15 cellular contexts compared by ENCODE assay signal in the genomic region with DNA sequence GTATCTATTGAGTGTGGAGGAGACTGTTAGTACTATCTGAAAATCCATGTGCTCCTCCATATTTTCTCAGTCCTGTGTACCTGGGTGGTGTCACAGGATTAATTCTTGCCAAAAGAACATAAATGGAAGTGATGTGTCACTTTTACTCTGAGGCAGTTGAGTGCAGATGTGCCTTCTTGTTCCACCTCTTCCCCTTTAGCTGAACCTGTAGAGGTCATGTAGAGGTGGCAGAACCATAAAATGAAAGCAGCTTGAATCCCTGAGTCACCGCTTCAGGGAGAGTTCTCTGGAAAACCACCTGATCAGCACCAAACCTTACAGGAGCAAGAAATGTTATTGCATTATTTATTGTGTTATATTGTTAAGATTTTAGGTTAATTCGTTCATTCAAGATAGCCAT. TPM values are rescaled to one million over a fixed set of nuclear protein-coding genes. Genes with fewer than 3 reads are reported as not detected.
DNase-seq lines count a peak whose midpoint lies in the region; ATAC-seq and TF ChIP-seq lines count a peak whose summit lies in the region.
"Had no signal": no experiment of that assay in that cellular context is flagged by ENCODE, and none has a peak within 500 bp of the region (broad histone marks: within the 10 kb centered on the region; RNA-seq: fewer than 3 reads in every experiment).

No MANE protein-coding gene starts in this region.

- no peak for TF ChIP-seq CTCF in activated CD8-positive, alpha-beta T cell treated with anti-CD3 and anti-CD28 coated beads for 36 hours (IDR thresholded peaks at IDR 0.05)
- TF ChIP-seq CTCF in RWPE2 (IDR thresholded peaks at IDR 0.05; ENCODE audit: poor library complexity, severe bottlenecking) (no peak), foreskin keratinocyte (conservative IDR thresholded peaks at IDR 0.05) (no peak)

- no peaks in the 10 kb centered on the region for H3K27me3 ChIP-seq in RWPE2 (ENCODE audit: insufficient read depth, poor library complexity, severe bottlenecking)
- H3K27me3 ChIP-seq in foreskin keratinocyte: no peaks in the 10 kb centered on the region
- H3K27me3 ChIP-seq: gastrocnemius medialis, sigmoid colon had no signal

- H3K4me1 Mint-ChIP-seq in activated CD8-positive, alpha-beta T cell treated with anti-CD3 and anti-CD28 coated beads for 36 hours (ENCODE audit: low read depth): no peaks in the 10 kb centered on the region
- H3K4me1 Mint-ChIP-seq in activated CD8-positive, alpha-beta T cell treated with anti-CD3 and anti-CD28 coated beads, Interleukin-2, amount 10 ng/mL, durations not matched to agents 7 days and 5 days (ENCODE audit: low read depth): no peaks in the 10 kb centered on the region

- H3K9me3 Mint-ChIP-seq in activated CD8-positive, alpha-beta T cell treated with anti-CD3 and anti-CD28 coated beads for 36 hours: no peaks in the 10 kb centered on the region
- H3K9me3 Mint-ChIP-seq in activated CD8-positive, alpha-beta T cell treated with anti-CD3 and anti-CD28 coated beads, Interleukin-2, amount 10 ng/mL, durations not matched to agents 7 days and 5 days (ENCODE audit: insufficient read depth): no peaks in the 10 kb centered on the region

- H3K4me1 ChIP-seq in RWPE2 (ENCODE audit: insufficient read depth, poor library complexity, severe bottlenecking) (no peaks in the 10 kb centered on the region), foreskin keratinocyte (no peaks in the 10 kb centered on the region)
- H3K4me1 ChIP-seq: sigmoid colon had no signal

- CTCF ChIA-PET in activated CD8-positive, alpha-beta T cell treated with anti-CD3 and anti-CD28 coated beads for 36 hours (lab: Charles Lee): interaction anchor here (5.2 kb wide), 1 partner anchor 12 kb away, joined by 34 read pairs; no protein-coding TSS in a partner anchor
- CTCF ChIA-PET in activated CD8-positive, alpha-beta T cell treated with anti-CD3 and anti-CD28 coated beads, Interleukin-2, amount 10 ng/mL, durations not matched to agents 7 days and 5 days (lab: Charles Lee): interaction anchor here (1.2 kb wide), 1 partner anchor 12 kb away, joined by 4 read pairs; no protein-coding TSS in a partner anchor

- no peaks in the 10 kb centered on the region for H3K36me3 ChIP-seq in RWPE2 (ENCODE audit: low read depth)
- H3K36me3 ChIP-seq: gastrocnemius medialis, sigmoid colon had no signal

- no peaks in the 10 kb centered on the region for H3K36me3 Mint-ChIP-seq in activated CD8-positive, alpha-beta T cell treated with anti-CD3 and anti-CD28 coated beads for 36 hours (ENCODE audit: low read depth)
- no peaks in the 10 kb centered on the region for H3K36me3 Mint-ChIP-seq in activated CD8-positive, alpha-beta T cell treated with anti-CD3 and anti-CD28 coated beads, Interleukin-2, amount 10 ng/mL, durations not matched to agents 7 days and 5 days (ENCODE audit: low read depth)

- H3K27ac ChIP-seq in RWPE2 (ENCODE audit: poor library complexity, severe bottlenecking): no peak overlapping the region
- H3K27ac ChIP-seq in foreskin keratinocyte: no peak overlapping the region
- H3K27ac ChIP-seq in caudate nucleus (ENCODE audit: low read depth, low read length): no peak overlapping the region
- H3K27ac ChIP-seq: gastrocnemius medialis, sigmoid colon had no signal

- POLR2A ChIA-PET in activated CD8-positive, alpha-beta T cell treated with anti-CD3 and anti-CD28 coated beads for 36 hours (lab: Charles Lee): interaction anchor here (1.0 kb wide), 1 partner anchor 15 kb away, joined by 3 read pairs; a partner anchor contains a TSS
- POLR2A ChIA-PET in activated CD8-positive, alpha-beta T cell treated with anti-CD3 and anti-CD28 coated beads, Interleukin-2, amount 10 ng/mL, durations not matched to agents 7 days and 5 days (lab: Charles Lee): interaction anchor here (1.0 kb wide), 1 partner anchor 12 kb away, joined by 3 read pairs; no protein-coding TSS in a partner anchor

- intact Hi-C loops in activated CD8-positive, alpha-beta T cell treated with anti-CD3 and anti-CD28 coated beads for 36 hours (cut with micrococcal nuclease): no loop called here

- H3K4me3 ChIP-seq in RWPE2 (ENCODE audit: severe bottlenecking): no peak overlapping the region
- H3K4me3 ChIP-seq: gastrocnemius medialis, sigmoid colon had no signal

- no peaks in the 10 kb centered on the region for H3K9me3 ChIP-seq in RWPE2 (ENCODE audit: severe bottlenecking)
- H3K9me3 ChIP-seq: gastrocnemius medialis, sigmoid colon had no signal

- H3K27ac Mint-ChIP-seq in activated CD8-positive, alpha-beta T cell treated with anti-CD3 and anti-CD28 coated beads for 36 hours: no peak overlapping the region
- no peak overlapping the region for H3K27ac Mint-ChIP-seq in activated CD8-positive, alpha-beta T cell treated with anti-CD3 and anti-CD28 coated beads, Interleukin-2, amount 10 ng/mL, durations not matched to agents 7 days and 5 days
- H3K27ac Mint-ChIP-seq: T-helper 1 cell treated with Interleukin-12 subunit alpha and Interleukin-12 subunit beta and Interleukin-4 antibody, amounts not matched to agents 30 μg/mL and 1 μg/mL, for 36 hours had no signal

- ATAC-seq in activated CD8-positive, alpha-beta T cell treated with anti-CD3 and anti-CD28 coated beads for 36 hours: peak; percentile 24
- no peak for ATAC-seq in activated CD8-positive, alpha-beta T cell treated with anti-CD3 and anti-CD28 coated beads, Interleukin-2, amount 10 ng/mL, durations not matched to agents 7 days and 5 days
- ATAC-seq in RWPE2 (ENCODE audit: low read depth) (peak; percentile 23; the same call in 1 of the 3 replicates), foreskin keratinocyte (peak; percentile 82), GM18861 (IDR thresholded peaks at IDR 0.05; ENCODE audit: unreplicated experiment) (no peak)
- ATAC-seq: gastrocnemius medialis had no signal

- no peak for DNase-seq in activated CD8-positive, alpha-beta T cell treated with anti-CD3 and anti-CD28 coated beads for 36 hours
- DNase-seq in activated CD8-positive, alpha-beta T cell treated with anti-CD3 and anti-CD28 coated beads, Interleukin-2, amount 10 ng/mL, durations not matched to agents 7 days and 5 days: no peak
- DNase-seq in RWPE2 (ENCODE audit: low spot score) (no peak), foreskin keratinocyte (peak in 1 of 2 donors; percentile 58), caudate nucleus (lab: John Stamatoyannopoulos, UW) (no peak), NCI-H1105 treated with DMSO at 0.1 percent for 48 hours (lab: John Stamatoyannopoulos, UW) (no peak), AG08396 (ENCODE audit: low spot score) (no peak)
- DNase-seq: activated CD4-positive, CD25-positive, alpha-beta regulatory T cell; gastrocnemius medialis; NCI-H1417; nucleus accumbens; sigmoid colon; stimulated activated CD4-positive, alpha-beta T cell treated with anti-CD3 and anti-CD28 coated beads, Interleukin-4, amount 100 ng/mL, for 24 hours had no signal

- no peak overlapping the region for H3K4me3 Mint-ChIP-seq in activated CD8-positive, alpha-beta T cell treated with anti-CD3 and anti-CD28 coated beads for 36 hours
- H3K4me3 Mint-ChIP-seq in activated CD8-positive, alpha-beta T cell treated with anti-CD3 and anti-CD28 coated beads, Interleukin-2, amount 10 ng/mL, durations not matched to agents 7 days and 5 days: no peak overlapping the region
- H3K4me3 Mint-ChIP-seq: T-helper 1 cell treated with Interleukin-12 subunit alpha and Interleukin-12 subunit beta and Interleukin-4 antibody, amounts not matched to agents 30 μg/mL and 1 μg/mL, for 36 hours had no signal

- H3K27me3 Mint-ChIP-seq in activated CD8-positive, alpha-beta T cell treated with anti-CD3 and anti-CD28 coated beads for 36 hours: no peaks in the 10 kb centered on the region
- H3K27me3 Mint-ChIP-seq in activated CD8-positive, alpha-beta T cell treated with anti-CD3 and anti-CD28 coated beads, Interleukin-2, amount 10 ng/mL, durations not matched to agents 7 days and 5 days (ENCODE audit: low read depth): peaks cover 2% of the 10 kb centered on the region

RNA-seq across cellular contexts. Expression of a gene that starts 14.7 kb away (rescaled TPM):
- total RNA-seq in activated CD8-positive, alpha-beta T cell treated with anti-CD3 and anti-CD28 coated beads for 36 hours: 100 to 1,000 TPM; 665 to 672 TPM
- total RNA-seq in activated CD8-positive, alpha-beta T cell treated with anti-CD3 and anti-CD28 coated beads, Interleukin-2, amount 10 ng/mL, durations not matched to agents 7 days and 5 days: 100 to 1,000 TPM; 407 to 440 TPM
- total RNA-seq in foreskin keratinocyte: 624 and 626 TPM in 2 replicates
- 596 and 642 TPM in 2 replicates for polyA plus RNA-seq in foreskin keratinocyte

Comparison
In these comparisons a context has a peak if more than half of its experiments do, and no peak if none do; other contexts are left out.
1. ATAC-seq: peak in activated CD8-positive, alpha-beta T cell treated with anti-CD3 and anti-CD28 coated beads for 36 hours (single experiment), RWPE2 (single experiment) and foreskin keratinocyte (single experiment); none in activated CD8-positive, alpha-beta T cell treated with anti-CD3 and anti-CD28 coated beads, Interleukin-2, amount 10 ng/mL, durations not matched to agents 7 days and 5 days (single experiment) and GM18861 (single experiment).